1 cellular context compared by ENCODE assay signal in the genomic region with DNA sequence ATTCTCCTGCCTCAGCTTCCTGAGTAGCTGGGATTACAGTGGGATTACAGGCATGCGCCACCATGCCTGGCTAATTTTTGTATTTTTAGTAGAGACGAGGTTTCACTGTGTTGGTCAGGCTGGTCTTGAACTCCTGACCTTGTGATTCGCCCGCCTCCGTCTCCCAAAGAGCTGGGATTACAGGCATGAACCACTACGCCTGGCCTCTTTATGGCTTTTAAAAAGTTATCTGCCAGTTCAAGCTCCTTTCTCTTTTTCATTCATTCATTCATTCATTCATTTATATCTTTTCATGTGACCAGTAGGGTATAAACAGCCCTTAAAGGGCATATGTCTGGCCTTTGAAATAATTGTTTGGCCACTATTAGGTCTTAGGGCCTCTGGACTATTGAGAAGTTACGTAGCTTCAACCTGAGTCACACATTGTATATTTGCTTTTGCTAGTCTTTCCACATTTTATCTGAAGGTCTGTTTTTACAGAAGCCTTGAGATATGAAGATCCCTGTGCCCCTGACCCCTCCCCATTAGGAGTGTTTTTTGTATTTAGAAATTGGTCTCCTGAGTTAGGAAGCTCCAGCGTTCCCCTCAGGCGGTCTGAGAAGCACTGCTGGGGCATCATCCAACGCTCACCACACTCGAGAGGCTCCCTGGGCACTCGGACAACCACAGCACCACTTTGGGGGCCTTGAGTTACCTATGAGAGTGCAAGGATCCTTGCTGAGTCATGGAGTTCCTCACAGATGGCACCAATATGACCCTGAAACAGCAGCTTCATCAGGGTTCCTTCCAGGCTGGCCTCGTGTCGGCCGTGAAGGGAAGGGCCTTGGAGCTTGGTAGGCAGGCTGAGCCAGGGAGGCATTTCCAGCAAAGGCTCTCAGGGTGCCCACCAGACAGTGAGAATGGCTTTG.
A peak's percentile ranks its signal among the peaks of the same experiment; 100 is the strongest.
TF ChIP-seq lines count a peak whose summit lies in the region.

No MANE protein-coding gene starts in this region.

TF ChIP-seq in HepG2, 621 proteins besides CTCF, POLR2A, EP300 and RAD21 (continued from another document and continues in another):
- TF ChIP-seq, protein P1, sequence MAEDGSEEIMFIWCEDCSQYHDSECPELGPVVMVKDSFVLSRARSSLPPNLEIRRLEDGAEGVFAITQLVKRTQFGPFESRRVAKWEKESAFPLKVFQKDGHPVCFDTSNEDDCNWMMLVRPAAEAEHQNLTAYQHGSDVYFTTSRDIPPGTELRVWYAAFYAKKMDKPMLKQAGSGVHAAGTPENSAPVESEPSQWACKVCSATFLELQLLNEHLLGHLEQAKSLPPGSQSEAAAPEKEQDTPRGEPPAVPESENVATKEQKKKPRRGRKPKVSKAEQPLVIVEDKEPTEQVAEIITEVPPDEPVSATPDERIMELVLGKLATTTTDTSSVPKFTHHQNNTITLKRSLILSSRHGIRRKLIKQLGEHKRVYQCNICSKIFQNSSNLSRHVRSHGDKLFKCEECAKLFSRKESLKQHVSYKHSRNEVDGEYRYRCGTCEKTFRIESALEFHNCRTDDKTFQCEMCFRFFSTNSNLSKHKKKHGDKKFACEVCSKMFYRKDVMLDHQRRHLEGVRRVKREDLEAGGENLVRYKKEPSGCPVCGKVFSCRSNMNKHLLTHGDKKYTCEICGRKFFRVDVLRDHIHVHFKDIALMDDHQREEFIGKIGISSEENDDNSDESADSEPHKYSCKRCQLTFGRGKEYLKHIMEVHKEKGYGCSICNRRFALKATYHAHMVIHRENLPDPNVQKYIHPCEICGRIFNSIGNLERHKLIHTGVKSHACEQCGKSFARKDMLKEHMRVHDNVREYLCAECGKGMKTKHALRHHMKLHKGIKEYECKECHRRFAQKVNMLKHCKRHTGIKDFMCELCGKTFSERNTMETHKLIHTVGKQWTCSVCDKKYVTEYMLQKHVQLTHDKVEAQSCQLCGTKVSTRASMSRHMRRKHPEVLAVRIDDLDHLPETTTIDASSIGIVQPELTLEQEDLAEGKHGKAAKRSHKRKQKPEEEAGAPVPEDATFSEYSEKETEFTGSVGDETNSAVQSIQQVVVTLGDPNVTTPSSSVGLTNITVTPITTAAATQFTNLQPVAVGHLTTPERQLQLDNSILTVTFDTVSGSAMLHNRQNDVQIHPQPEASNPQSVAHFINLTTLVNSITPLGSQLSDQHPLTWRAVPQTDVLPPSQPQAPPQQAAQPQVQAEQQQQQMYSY (CRISPR knock-in tag; IDR thresholded peaks at IDR 0.05) = no peak
- TF ChIP-seq, protein P2, sequence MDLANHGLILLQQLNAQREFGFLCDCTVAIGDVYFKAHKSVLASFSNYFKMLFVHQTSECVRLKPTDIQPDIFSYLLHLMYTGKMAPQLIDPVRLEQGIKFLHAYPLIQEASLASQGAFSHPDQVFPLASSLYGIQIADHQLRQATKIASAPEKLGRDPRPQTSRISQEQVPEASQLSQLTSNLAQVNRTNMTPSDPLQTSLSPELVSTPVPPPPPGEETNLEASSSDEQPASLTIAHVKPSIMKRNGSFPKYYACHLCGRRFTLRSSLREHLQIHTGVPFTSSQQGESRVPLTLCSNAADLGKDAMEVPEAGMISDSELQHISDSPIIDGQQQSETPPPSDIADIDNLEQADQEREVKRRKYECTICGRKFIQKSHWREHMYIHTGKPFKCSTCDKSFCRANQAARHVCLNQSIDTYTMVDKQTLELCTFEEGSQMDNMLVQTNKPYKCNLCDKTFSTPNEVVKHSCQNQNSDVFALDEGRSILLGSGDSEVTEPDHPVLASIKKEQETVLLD (CRISPR knock-in tag; IDR thresholded peaks at IDR 0.05; ENCODE audit: low read depth) = no peak
- TF ChIP-seq KLF12 (CRISPR knock-in tag; IDR thresholded peaks at IDR 0.05; ENCODE audit: borderline replicate concordance) = no peak
- TF ChIP-seq SNRNP70 (IDR thresholded peaks at IDR 0.05; ENCODE audit: low read depth, low read length) = no peak
- no peak for TF ChIP-seq TSC22D2 (CRISPR knock-in tag; IDR thresholded peaks at IDR 0.05; ENCODE audit: borderline replicate concordance)
- no peak for TF ChIP-seq NFYC (CRISPR knock-in tag; IDR thresholded peaks at IDR 0.05)
- no peak for TF ChIP-seq MTA1 (CRISPR knock-in tag; IDR thresholded peaks at IDR 0.05; ENCODE audit: borderline replicate concordance)
- TF ChIP-seq BCL6 (CRISPR knock-in tag; IDR thresholded peaks at IDR 0.05) = peak; percentile 68; the same call in 1 of the 2 replicates
- TF ChIP-seq, protein P3, sequence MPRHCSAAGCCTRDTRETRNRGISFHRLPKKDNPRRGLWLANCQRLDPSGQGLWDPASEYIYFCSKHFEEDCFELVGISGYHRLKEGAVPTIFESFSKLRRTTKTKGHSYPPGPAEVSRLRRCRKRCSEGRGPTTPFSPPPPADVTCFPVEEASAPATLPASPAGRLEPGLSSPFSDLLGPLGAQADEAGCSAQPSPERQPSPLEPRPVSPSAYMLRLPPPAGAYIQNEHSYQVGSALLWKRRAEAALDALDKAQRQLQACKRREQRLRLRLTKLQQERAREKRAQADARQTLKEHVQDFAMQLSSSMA (CRISPR knock-in tag; IDR thresholded peaks at IDR 0.05) = no peak
- no peak for TF ChIP-seq ATF7-NPFF (CRISPR knock-in tag; IDR thresholded peaks at IDR 0.05; ENCODE audit: low read depth)
- no peak for TF ChIP-seq YY1 (IDR thresholded peaks at IDR 0.05; ENCODE audit: insufficient read depth, insufficient replicate concordance, low read depth, low read length)
- TF ChIP-seq ZNF367 (CRISPR knock-in tag; IDR thresholded peaks at IDR 0.05; ENCODE audit: borderline replicate concordance) = no peak
- TF ChIP-seq FOXA1 (IDR thresholded peaks at IDR 0.05) = no peak
- TF ChIP-seq FOXA1 (CRISPR knock-in tag; IDR thresholded peaks at IDR 0.05) = peak; percentile 64
- TF ChIP-seq, protein P4, sequence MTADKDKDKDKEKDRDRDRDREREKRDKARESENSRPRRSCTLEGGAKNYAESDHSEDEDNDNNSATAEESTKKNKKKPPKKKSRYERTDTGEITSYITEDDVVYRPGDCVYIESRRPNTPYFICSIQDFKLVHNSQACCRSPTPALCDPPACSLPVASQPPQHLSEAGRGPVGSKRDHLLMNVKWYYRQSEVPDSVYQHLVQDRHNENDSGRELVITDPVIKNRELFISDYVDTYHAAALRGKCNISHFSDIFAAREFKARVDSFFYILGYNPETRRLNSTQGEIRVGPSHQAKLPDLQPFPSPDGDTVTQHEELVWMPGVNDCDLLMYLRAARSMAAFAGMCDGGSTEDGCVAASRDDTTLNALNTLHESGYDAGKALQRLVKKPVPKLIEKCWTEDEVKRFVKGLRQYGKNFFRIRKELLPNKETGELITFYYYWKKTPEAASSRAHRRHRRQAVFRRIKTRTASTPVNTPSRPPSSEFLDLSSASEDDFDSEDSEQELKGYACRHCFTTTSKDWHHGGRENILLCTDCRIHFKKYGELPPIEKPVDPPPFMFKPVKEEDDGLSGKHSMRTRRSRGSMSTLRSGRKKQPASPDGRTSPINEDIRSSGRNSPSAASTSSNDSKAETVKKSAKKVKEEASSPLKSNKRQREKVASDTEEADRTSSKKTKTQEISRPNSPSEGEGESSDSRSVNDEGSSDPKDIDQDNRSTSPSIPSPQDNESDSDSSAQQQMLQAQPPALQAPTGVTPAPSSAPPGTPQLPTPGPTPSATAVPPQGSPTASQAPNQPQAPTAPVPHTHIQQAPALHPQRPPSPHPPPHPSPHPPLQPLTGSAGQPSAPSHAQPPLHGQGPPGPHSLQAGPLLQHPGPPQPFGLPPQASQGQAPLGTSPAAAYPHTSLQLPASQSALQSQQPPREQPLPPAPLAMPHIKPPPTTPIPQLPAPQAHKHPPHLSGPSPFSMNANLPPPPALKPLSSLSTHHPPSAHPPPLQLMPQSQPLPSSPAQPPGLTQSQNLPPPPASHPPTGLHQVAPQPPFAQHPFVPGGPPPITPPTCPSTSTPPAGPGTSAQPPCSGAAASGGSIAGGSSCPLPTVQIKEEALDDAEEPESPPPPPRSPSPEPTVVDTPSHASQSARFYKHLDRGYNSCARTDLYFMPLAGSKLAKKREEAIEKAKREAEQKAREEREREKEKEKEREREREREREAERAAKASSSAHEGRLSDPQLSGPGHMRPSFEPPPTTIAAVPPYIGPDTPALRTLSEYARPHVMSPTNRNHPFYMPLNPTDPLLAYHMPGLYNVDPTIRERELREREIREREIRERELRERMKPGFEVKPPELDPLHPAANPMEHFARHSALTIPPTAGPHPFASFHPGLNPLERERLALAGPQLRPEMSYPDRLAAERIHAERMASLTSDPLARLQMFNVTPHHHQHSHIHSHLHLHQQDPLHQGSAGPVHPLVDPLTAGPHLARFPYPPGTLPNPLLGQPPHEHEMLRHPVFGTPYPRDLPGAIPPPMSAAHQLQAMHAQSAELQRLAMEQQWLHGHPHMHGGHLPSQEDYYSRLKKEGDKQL (CRISPR knock-in tag; IDR thresholded peaks at IDR 0.05; ENCODE audit: low read depth) = peak; percentile 80; the same call in 1 of the 2 replicates
- TF ChIP-seq, protein P5, sequence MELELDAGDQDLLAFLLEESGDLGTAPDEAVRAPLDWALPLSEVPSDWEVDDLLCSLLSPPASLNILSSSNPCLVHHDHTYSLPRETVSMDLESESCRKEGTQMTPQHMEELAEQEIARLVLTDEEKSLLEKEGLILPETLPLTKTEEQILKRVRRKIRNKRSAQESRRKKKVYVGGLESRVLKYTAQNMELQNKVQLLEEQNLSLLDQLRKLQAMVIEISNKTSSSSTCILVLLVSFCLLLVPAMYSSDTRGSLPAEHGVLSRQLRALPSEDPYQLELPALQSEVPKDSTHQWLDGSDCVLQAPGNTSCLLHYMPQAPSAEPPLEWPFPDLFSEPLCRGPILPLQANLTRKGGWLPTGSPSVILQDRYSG (CRISPR knock-in tag; IDR thresholded peaks at IDR 0.05) = no peak
- TF ChIP-seq MYC (CRISPR knock-in tag; IDR thresholded peaks at IDR 0.05; ENCODE audit: borderline replicate concordance) = no peak; the same call in 1 of the 2 replicates
- TF ChIP-seq, protein P6, sequence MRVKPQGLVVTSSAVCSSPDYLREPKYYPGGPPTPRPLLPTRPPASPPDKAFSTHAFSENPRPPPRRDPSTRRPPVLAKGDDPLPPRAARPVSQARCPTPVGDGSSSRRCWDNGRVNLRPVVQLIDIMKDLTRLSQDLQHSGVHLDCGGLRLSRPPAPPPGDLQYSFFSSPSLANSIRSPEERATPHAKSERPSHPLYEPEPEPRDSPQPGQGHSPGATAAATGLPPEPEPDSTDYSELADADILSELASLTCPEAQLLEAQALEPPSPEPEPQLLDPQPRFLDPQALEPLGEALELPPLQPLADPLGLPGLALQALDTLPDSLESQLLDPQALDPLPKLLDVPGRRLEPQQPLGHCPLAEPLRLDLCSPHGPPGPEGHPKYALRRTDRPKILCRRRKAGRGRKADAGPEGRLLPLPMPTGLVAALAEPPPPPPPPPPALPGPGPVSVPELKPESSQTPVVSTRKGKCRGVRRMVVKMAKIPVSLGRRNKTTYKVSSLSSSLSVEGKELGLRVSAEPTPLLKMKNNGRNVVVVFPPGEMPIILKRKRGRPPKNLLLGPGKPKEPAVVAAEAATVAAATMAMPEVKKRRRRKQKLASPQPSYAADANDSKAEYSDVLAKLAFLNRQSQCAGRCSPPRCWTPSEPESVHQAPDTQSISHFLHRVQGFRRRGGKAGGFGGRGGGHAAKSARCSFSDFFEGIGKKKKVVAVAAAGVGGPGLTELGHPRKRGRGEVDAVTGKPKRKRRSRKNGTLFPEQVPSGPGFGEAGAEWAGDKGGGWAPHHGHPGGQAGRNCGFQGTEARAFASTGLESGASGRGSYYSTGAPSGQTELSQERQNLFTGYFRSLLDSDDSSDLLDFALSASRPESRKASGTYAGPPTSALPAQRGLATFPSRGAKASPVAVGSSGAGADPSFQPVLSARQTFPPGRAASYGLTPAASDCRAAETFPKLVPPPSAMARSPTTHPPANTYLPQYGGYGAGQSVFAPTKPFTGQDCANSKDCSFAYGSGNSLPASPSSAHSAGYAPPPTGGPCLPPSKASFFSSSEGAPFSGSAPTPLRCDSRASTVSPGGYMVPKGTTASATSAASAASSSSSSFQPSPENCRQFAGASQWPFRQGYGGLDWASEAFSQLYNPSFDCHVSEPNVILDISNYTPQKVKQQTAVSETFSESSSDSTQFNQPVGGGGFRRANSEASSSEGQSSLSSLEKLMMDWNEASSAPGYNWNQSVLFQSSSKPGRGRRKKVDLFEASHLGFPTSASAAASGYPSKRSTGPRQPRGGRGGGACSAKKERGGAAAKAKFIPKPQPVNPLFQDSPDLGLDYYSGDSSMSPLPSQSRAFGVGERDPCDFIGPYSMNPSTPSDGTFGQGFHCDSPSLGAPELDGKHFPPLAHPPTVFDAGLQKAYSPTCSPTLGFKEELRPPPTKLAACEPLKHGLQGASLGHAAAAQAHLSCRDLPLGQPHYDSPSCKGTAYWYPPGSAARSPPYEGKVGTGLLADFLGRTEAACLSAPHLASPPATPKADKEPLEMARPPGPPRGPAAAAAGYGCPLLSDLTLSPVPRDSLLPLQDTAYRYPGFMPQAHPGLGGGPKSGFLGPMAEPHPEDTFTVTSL (CRISPR knock-in tag; IDR thresholded peaks at IDR 0.05; ENCODE audit: borderline replicate concordance) = peak; percentile 80; the same call in 1 of the 2 replicates
- TF ChIP-seq, protein P7, sequence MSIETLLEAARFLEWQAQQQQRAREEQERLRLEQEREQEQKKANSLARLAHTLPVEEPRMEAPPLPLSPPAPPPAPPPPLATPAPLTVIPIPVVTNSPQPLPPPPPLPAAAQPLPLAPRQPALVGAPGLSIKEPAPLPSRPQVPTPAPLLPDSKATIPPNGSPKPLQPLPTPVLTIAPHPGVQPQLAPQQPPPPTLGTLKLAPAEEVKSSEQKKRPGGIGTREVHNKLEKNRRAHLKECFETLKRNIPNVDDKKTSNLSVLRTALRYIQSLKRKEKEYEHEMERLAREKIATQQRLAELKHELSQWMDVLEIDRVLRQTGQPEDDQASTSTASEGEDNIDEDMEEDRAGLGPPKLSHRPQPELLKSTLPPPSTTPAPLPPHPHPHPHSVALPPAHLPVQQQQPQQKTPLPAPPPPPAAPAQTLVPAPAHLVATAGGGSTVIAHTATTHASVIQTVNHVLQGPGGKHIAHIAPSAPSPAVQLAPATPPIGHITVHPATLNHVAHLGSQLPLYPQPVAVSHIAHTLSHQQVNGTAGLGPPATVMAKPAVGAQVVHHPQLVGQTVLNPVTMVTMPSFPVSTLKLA (IDR thresholded peaks at IDR 0.05) = no peak
- no peak for TF ChIP-seq ZNF816 (CRISPR knock-in tag; IDR thresholded peaks at IDR 0.05; ENCODE audit: borderline replicate concordance)
- 0 out of 2 replicates have a peak, but pooled peaks have one; percentile 31 for TF ChIP-seq ZNF501 (CRISPR knock-in tag; IDR thresholded peaks at IDR 0.05)
- no peak for TF ChIP-seq ZNF234 (CRISPR knock-in tag; conservative IDR thresholded peaks at IDR 0.05)
- no peak; the same call in 1 of the 2 replicates for TF ChIP-seq NFKBIZ (CRISPR knock-in tag; IDR thresholded peaks at IDR 0.05)
- TF ChIP-seq, protein P8, sequence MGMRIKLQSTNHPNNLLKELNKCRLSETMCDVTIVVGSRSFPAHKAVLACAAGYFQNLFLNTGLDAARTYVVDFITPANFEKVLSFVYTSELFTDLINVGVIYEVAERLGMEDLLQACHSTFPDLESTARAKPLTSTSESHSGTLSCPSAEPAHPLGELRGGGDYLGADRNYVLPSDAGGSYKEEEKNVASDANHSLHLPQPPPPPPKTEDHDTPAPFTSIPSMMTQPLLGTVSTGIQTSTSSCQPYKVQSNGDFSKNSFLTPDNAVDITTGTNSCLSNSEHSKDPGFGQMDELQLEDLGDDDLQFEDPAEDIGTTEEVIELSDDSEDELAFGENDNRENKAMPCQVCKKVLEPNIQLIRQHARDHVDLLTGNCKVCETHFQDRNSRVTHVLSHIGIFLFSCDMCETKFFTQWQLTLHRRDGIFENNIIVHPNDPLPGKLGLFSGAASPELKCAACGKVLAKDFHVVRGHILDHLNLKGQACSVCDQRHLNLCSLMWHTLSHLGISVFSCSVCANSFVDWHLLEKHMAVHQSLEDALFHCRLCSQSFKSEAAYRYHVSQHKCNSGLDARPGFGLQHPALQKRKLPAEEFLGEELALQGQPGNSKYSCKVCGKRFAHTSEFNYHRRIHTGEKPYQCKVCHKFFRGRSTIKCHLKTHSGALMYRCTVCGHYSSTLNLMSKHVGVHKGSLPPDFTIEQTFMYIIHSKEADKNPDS (CRISPR knock-in tag; IDR thresholded peaks at IDR 0.05) = no peak
- peak; percentile 37; the same call in 1 of the 2 replicates for TF ChIP-seq KDM2A (CRISPR knock-in tag; IDR thresholded peaks at IDR 0.05; ENCODE audit: borderline replicate concordance, low read depth)
- no peak for TF ChIP-seq TCF7L2 (IDR thresholded peaks at IDR 0.05; ENCODE audit: low read depth, low read length)
- no peak for TF ChIP-seq PHF20 (CRISPR knock-in tag; IDR thresholded peaks at IDR 0.05)
- no peak for TF ChIP-seq ZNF432 (CRISPR knock-in tag; IDR thresholded peaks at IDR 0.05; ENCODE audit: borderline replicate concordance)
